In genomic region chr6:26033132-26033941, GRCh38 we compare ENCODE assay signal across 8 cellular contexts. TPM values are rescaled to one million over a fixed set of nuclear protein-coding genes. Genes with fewer than 3 reads are reported as not detected.
DNase-seq lines count a peak whose midpoint lies in the region; ATAC-seq, FAIRE-seq and TF ChIP-seq lines count a peak whose summit lies in the region.

No MANE protein-coding gene starts in this region.

- peak overlapping the region; percentile 57 for H2AFZ ChIP-seq in astrocyte (ENCODE audit: low read depth, low read length)

- peak overlapping the region; percentile 89 for H3K4me3 Mint-ChIP-seq in astrocyte (ENCODE audit: unreplicated experiment)

- DNase-seq in activated T-cell treated with anti-CD3 and anti-CD28 coated beads for 1 hour (ENCODE audit: low read depth) (peak; percentile 50), activated T-cell treated with anti-CD3 and anti-CD28 coated beads for 4 hours (no peak), NCI-H1092 treated with DMSO at 0.1 percent for 48 hours (lab: John Stamatoyannopoulos, UW) (peak; percentile 71), SKM-1 treated with dmso at 0.1 percent for 144 hours (lab: John Stamatoyannopoulos, UW; ENCODE audit: unreplicated experiment) (peak; percentile 92), astrocyte (ENCODE audit: low read depth) (peak; percentile 99), right atrium auricular region (ENCODE audit: low spot score) (peak; percentile 83), posterior vena cava (ENCODE audit: low spot score) (peak; percentile 83)

- H3K36me3 ChIP-seq in astrocyte (ENCODE audit: insufficient read depth, low read length), result no peaks in the 10 kb centered on the region
- no peaks in the 10 kb centered on the region for H3K36me3 ChIP-seq in right atrium auricular region

- H3K9ac ChIP-seq in astrocyte (ENCODE audit: low read length), result peak overlapping the region; percentile 86

- no peaks in the 10 kb centered on the region for H3K36me3 Mint-ChIP-seq in astrocyte (ENCODE audit: low read depth, unreplicated experiment)

- H3K27me3 ChIP-seq in astrocyte (ENCODE audit: insufficient read depth, low read length) (no peaks in the 10 kb centered on the region), right atrium auricular region (no peaks in the 10 kb centered on the region)

- H3K4me2 ChIP-seq in astrocyte (ENCODE audit: low read length), result peak overlapping the region; percentile 88

- peak overlapping the region; percentile 72 for H3K4me3 ChIP-seq in astrocyte (ENCODE audit: insufficient read depth, low read depth, low read length)
- peak overlapping the region; percentile 50 to 67 for H3K4me3 ChIP-seq in right atrium auricular region

- intact Hi-C loops in posterior vena cava (cut with DNase I), result no loop called here

- peak overlapping the region; percentile 99 for H3K27ac Mint-ChIP-seq in astrocyte (ENCODE audit: unreplicated experiment)

- H3K79me2 ChIP-seq in astrocyte (ENCODE audit: insufficient read depth, low read length), result no peaks in the 10 kb centered on the region

- peak; percentile 67 for ATAC-seq in HG02798 (IDR thresholded peaks at IDR 0.05; ENCODE audit: poor library complexity, unreplicated experiment)

- H3K27ac ChIP-seq in astrocyte (ENCODE audit: low read depth, low read length) (peak overlapping the region; percentile 86), right atrium auricular region (peak overlapping the region; percentile 86 to 93)

- H3K27me3 Mint-ChIP-seq in astrocyte (ENCODE audit: low read depth, unreplicated experiment), result no peaks in the 10 kb centered on the region

- no peak for TF ChIP-seq CTCF in astrocyte (IDR thresholded peaks at IDR 0.05; ENCODE audit: insufficient read depth, low read depth, low read length)
- TF ChIP-seq CTCF in right atrium auricular region (IDR thresholded peaks at IDR 0.05), result no peak

- peaks cover 20% of the 10 kb centered on the region for H3K4me1 ChIP-seq in astrocyte (ENCODE audit: insufficient read depth, low read length)
- peaks cover 0 to 21% of the 10 kb centered on the region in 2 donors for H3K4me1 ChIP-seq in right atrium auricular region

- H3K9me3 ChIP-seq in astrocyte (ENCODE audit: insufficient read depth, low read depth, low read length) (no peaks in the 10 kb centered on the region), right atrium auricular region (no peaks in the 10 kb centered on the region)

- FAIRE-seq in astrocyte (lab: Jason Lieb, UNC), result peak; percentile 70

- peaks cover 31% of the 10 kb centered on the region for H3K4me1 Mint-ChIP-seq in astrocyte (ENCODE audit: low read depth, unreplicated experiment)

- H3K9me3 Mint-ChIP-seq in astrocyte (ENCODE audit: unreplicated experiment), result no peaks in the 10 kb centered on the region

- no peaks in the 10 kb centered on the region for H4K20me1 ChIP-seq in astrocyte (ENCODE audit: insufficient read depth, low read length)

RNA-seq across cellular contexts. Expression of gene HFE, which starts 53.9 kb away (rescaled TPM):
- 5.7 and 7.7 TPM in 2 replicates for total RNA-seq in astrocyte
- 1 to 10 TPM; 3.1 to 6.4 TPM for total RNA-seq in right atrium auricular region
- total RNA-seq in posterior vena cava, result 10 to 100 TPM in 1 of 2 donors, 1 to 10 TPM in 1; 5.5 to 11.8 TPM
